In genomic region chr10:507908-508444, GRCh38 we compare ENCODE assay signal across 23 cellular contexts.
"Had no signal": no experiment of that assay in that cellular context is flagged by ENCODE, and none has a peak within 500 bp of the region (broad histone marks: within the 10 kb centered on the region; RNA-seq: fewer than 3 reads in every experiment).

No MANE protein-coding gene starts in this region.

- H3K27me3 Mint-ChIP-seq: type B pancreatic cell had no signal

- H3K36me3 Mint-ChIP-seq: naive B cell; stimulated activated effector memory CD8-positive, alpha-beta T cell treated with anti-CD3 and anti-CD28 coated beads, Interleukin-12 subunit alpha, Interleukin-12 subunit beta, amount 100 ng/mL, for 72 hours had no signal

- H3K36me3 ChIP-seq: colonic mucosa, right atrium auricular region, suprapubic skin, thyroid gland had no signal

- H3K9me3 ChIP-seq: colonic mucosa, esophagus squamous epithelium, gastroesophageal sphincter, right atrium auricular region, suprapubic skin, thyroid gland had no signal

- H3K27me3 ChIP-seq: colonic mucosa, esophagus squamous epithelium, gastroesophageal sphincter, hepatocyte, right atrium auricular region, suprapubic skin, thyroid gland had no signal

- H3K27ac Mint-ChIP-seq: naive B cell; nephron; stimulated activated effector memory CD8-positive, alpha-beta T cell treated with anti-CD3 and anti-CD28 coated beads, Interleukin-12 subunit alpha, Interleukin-12 subunit beta, amount 100 ng/mL, for 72 hours; type B pancreatic cell had no signal

- H3K27ac ChIP-seq: colonic mucosa, esophagus squamous epithelium, hepatocyte, parathyroid adenoma, right atrium auricular region, suprapubic skin, thyroid gland had no signal

- H3K9me3 Mint-ChIP-seq: nephron; stimulated activated effector memory CD8-positive, alpha-beta T cell treated with anti-CD3 and anti-CD28 coated beads, Interleukin-12 subunit alpha, Interleukin-12 subunit beta, amount 100 ng/mL, for 72 hours had no signal

- H3K4me3 Mint-ChIP-seq: naive B cell; nephron; stimulated activated effector memory CD8-positive, alpha-beta T cell treated with anti-CD3 and anti-CD28 coated beads, Interleukin-12 subunit alpha, Interleukin-12 subunit beta, amount 100 ng/mL, for 72 hours; type B pancreatic cell had no signal

- ATAC-seq: gastroesophageal sphincter; left colon; left ventricle myocardium superior; stimulated activated effector memory CD8-positive, alpha-beta T cell treated with anti-CD3 and anti-CD28 coated beads, Interleukin-12 subunit alpha, Interleukin-12 subunit beta, amount 100 ng/mL, for 72 hours; stimulated activated naive CD8-positive, alpha-beta T cell treated with anti-CD3 and anti-CD28 coated beads, Interleukin-15, Interleukin-2, amounts not matched to agents 100 U/mL and 50 U/mL, for 24 hours had no signal

- H3K4me3 ChIP-seq: colonic mucosa, esophagus squamous epithelium, gastroesophageal sphincter, hepatocyte, right atrium auricular region, suprapubic skin, thyroid gland had no signal

- H3K4me1 ChIP-seq: colonic mucosa, parathyroid adenoma had no signal

- DNase-seq: cerebellar nuclear complex; colonic mucosa; dermis blood vessel endothelial cell; esophagus squamous epithelium; foreskin fibroblast; left ventricle myocardium superior; mesendoderm; naive B cell; nucleus accumbens; small intestine; stimulated activated CD4-positive, alpha-beta T cell treated with anti-CD3 and anti-CD28 coated beads, Interleukin-4, amount 100 ng/mL, for 1 hour; stimulated activated CD8-positive, alpha-beta memory T cell treated with anti-CD3 and anti-CD28 coated beads, Interleukin-4, amount 100 ng/mL, for 48 hours; stimulated activated naive CD8-positive, alpha-beta T cell treated with anti-CD3 and anti-CD28 coated beads, Interleukin-15, Interleukin-2, amounts not matched to agents 100 U/mL and 50 U/mL, for 24 hours; thyroid gland had no signal
